Comparison of ENCODE assay signal across 27 cellular contexts in the genomic region with DNA sequence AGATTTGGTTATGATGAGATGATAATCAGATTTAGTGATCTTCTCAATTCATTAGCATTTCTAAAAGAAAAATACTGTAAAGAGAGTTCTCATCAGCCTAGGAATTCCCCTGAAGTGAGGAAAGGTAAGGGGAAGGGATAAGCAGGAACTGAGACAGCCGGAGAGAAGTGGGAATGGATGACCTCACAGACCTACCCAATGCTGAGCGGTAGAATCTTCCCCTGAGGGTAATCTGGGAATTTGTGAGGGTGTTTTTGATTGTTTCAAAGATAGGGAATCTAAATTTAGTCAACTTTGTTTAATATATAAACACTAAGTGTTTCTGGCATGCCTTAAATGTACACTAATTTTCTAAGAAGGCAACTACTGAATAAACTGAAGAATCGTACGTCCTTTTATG.
"Had no signal": no experiment of that assay in that cellular context is flagged by ENCODE, and none has a peak within 500 bp of the region (broad histone marks: within the 10 kb centered on the region; RNA-seq: fewer than 3 reads in every experiment).

No MANE protein-coding gene starts in this region.

- ATAC-seq: activated CD8-positive, alpha-beta T cell treated with anti-CD3 and anti-CD28 coated beads, Interleukin-2, amount 10 ng/mL, durations not matched to agents 7 days and 5 days; SK-N-SH treated with all-trans-retinoic acid at 6 μM for 48 hours; WTC11 had no signal

- H3K27ac ChIP-seq: cardiac muscle cell, Peyer's patch, SJSA1 had no signal

- H3K4me1 ChIP-seq: Peyer's patch had no signal

- H3K27me3 ChIP-seq: cardiac muscle cell, Peyer's patch, SJSA1 had no signal

- H3K36me3 ChIP-seq: cardiac muscle cell, Peyer's patch, SJSA1 had no signal

- H3K4me3 ChIP-seq: cardiac muscle cell, Peyer's patch, SJSA1 had no signal

- DNase-seq: activated CD4-positive, alpha-beta T cell treated with anti-CD3 and anti-CD28 coated beads for 48 hours; activated CD4-positive, alpha-beta T cell treated with anti-CD3 and anti-CD28 coated beads, Interleukin-2, amount 50 U/mL, for 4 hours; activated CD4-positive, CD25-positive, alpha-beta regulatory T cell treated with anti-CD3 and anti-CD28 coated beads, Interleukin-2, amount 50 U/mL, for 72 hours; activated CD8-positive, alpha-beta memory T cell treated with anti-CD3 and anti-CD28 coated beads, Interleukin-2, amount 50 U/mL, for 48 hours; activated CD8-positive, alpha-beta T cell treated with anti-CD3 and anti-CD28 coated beads, Interleukin-2, amount 10 ng/mL, durations not matched to agents 7 days and 5 days; activated gamma-delta T cell; activated naive CD4-positive, alpha-beta T cell treated with anti-CD3 and anti-CD28 coated beads for 36 hours; activated T-cell treated with anti-CD3 and anti-CD28 coated beads, Interleukin-2, amount 50 U/mL, for 24 hours; amygdala; NCI-H1048; NCI-H1417 treated with DMSO at 0.1 percent for 48 hours; NCI-H1694; NCI-H2029; NCI-H2107; NCI-H2171 treated with DMSO at 0.1 percent for 48 hours; NCI-H226; NCI-H526; NCI-H82; NK-92 treated with Interleukin-12 subunit alpha and Interleukin-12 subunit beta, amount 100 ng/mL, for 24 hours; OCI-M1; Peyer's patch; SHP77; SW 1271 had no signal

- H3K9me3 ChIP-seq: Peyer's patch, SJSA1 had no signal
